Comparison of ENCODE assay signal across 18 cellular contexts in the genomic region with DNA sequence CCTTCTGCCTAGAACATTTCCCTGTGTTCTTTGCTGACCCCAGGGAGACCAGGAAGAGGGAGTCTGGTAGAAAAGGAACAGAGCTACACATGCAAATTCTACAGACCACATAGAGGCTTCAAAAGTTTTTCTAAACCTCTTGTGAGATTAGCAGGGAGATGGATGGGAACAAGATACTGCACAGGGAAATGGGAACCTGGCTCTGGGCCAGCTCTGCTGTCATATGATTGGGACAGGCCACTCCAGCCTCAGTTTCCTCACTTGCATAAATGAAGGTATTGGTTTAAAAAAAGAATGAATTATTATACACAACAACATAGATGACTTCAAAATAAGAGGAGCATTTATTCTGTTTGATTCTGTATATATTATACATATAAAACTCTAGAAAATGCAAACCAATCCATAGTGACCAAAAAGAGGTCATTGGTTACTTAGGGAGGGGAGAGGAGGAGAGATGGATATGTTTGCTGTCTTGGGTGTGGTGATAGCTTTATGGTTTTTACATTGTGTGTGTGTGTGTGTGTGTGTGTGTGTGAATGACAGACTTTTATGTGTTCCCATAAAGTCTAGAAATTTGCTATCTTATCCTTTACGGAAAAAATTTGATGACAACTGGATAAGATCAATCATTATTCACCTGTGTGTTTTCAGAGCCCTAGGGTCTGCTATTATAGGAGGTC.
"Had no signal": no experiment of that assay in that cellular context is flagged by ENCODE, and none has a peak within 500 bp of the region (broad histone marks: within the 10 kb centered on the region; RNA-seq: fewer than 3 reads in every experiment).

No MANE protein-coding gene starts in this region.

- H3K27ac Mint-ChIP-seq: activated CD4-positive, alpha-beta memory T cell treated with anti-CD3 and anti-CD28 coated beads for 36 hours; activated CD8-positive, alpha-beta memory T cell treated with anti-CD3 and anti-CD28 coated beads, Interleukin-2, amount 10 ng/mL, durations not matched to agents 7 days and 5 days; neural progenitor cell had no signal

- H3K9me3 Mint-ChIP-seq: activated CD4-positive, alpha-beta memory T cell treated with anti-CD3 and anti-CD28 coated beads for 36 hours; neural progenitor cell had no signal

- H3K4me3 ChIP-seq: coronary artery, lower lobe of right lung, neural progenitor cell, ovary, right lobe of liver, testis, upper lobe of right lung had no signal

- H3K4me1 ChIP-seq: neural progenitor cell had no signal

- H3K9ac ChIP-seq: neural progenitor cell had no signal

- H3K27me3 ChIP-seq: neural progenitor cell, ovary, right lobe of liver, testis, upper lobe of right lung had no signal

- H3K36me3 ChIP-seq: lower lobe of right lung, neural progenitor cell, ovary, right lobe of liver, upper lobe of right lung had no signal

- DNase-seq: activated CD4-positive, alpha-beta memory T cell treated with anti-CD3 and anti-CD28 coated beads for 36 hours; activated CD4-positive, alpha-beta T cell treated with anti-CD3 and anti-CD28 coated beads for 4 hours; activated CD8-positive, alpha-beta memory T cell treated with anti-CD3 and anti-CD28 coated beads, Interleukin-2, amount 10 ng/mL, durations not matched to agents 7 days and 5 days; activated naive CD4-positive, alpha-beta T cell; erythroblast; foreskin melanocyte; glutamatergic neuron; hippocampal formation; left cardiac atrium; lower lobe of right lung; right lobe of liver; small intestine; stimulated activated CD4-positive, alpha-beta T cell treated with anti-CD3 and anti-CD28 coated beads, Interleukin-4, amount 100 ng/mL, for 1 hour; testis; upper lobe of right lung had no signal

- H2AFZ ChIP-seq: neural progenitor cell had no signal

- H3K9me3 ChIP-seq: lower lobe of right lung, ovary, right lobe of liver, testis, upper lobe of right lung had no signal

- ATAC-seq: activated CD8-positive, alpha-beta memory T cell treated with anti-CD3 and anti-CD28 coated beads, Interleukin-2, amount 10 ng/mL, durations not matched to agents 7 days and 5 days; left cardiac atrium; lower lobe of right lung; right lobe of liver; upper lobe of right lung had no signal

- H3K4me3 Mint-ChIP-seq: activated CD4-positive, alpha-beta memory T cell treated with anti-CD3 and anti-CD28 coated beads for 36 hours; activated CD8-positive, alpha-beta memory T cell treated with anti-CD3 and anti-CD28 coated beads, Interleukin-2, amount 10 ng/mL, durations not matched to agents 7 days and 5 days; neural progenitor cell had no signal

- H3K27me3 Mint-ChIP-seq: activated CD4-positive, alpha-beta memory T cell treated with anti-CD3 and anti-CD28 coated beads for 36 hours; activated CD8-positive, alpha-beta memory T cell treated with anti-CD3 and anti-CD28 coated beads, Interleukin-2, amount 10 ng/mL, durations not matched to agents 7 days and 5 days had no signal

- H3K4me2 ChIP-seq: neural progenitor cell had no signal

- H3K27ac ChIP-seq: lower lobe of right lung, neural progenitor cell, ovary, right lobe of liver, testis, upper lobe of right lung had no signal
